In genomic region chr20:3044336-3044965, GRCh38 we compare ENCODE assay signal across 12 cellular contexts. TPM values are rescaled to one million over a fixed set of nuclear protein-coding genes. Genes with fewer than 3 reads are reported as not detected.
DNase-seq lines count a peak whose midpoint lies in the region; ATAC-seq and TF ChIP-seq lines count a peak whose summit lies in the region.
"Had no signal": no experiment of that assay in that cellular context is flagged by ENCODE, and none has a peak within 500 bp of the region (broad histone marks: within the 10 kb centered on the region; RNA-seq: fewer than 3 reads in every experiment).

No MANE protein-coding gene starts in this region.

- DNase-seq in activated CD4-positive, alpha-beta T cell treated with anti-CD3 and anti-CD28 coated beads, Interleukin-2, amount 10 ng/mL, durations not matched to agents 7 days and 5 days = no peak
- no peak for DNase-seq in activated CD4-positive, alpha-beta T cell treated with anti-CD3 and anti-CD28 coated beads, Interleukin-2, amount 50 U/mL, for 48 hours
- DNase-seq in psoas muscle (no peak), occipital lobe (lab: John Stamatoyannopoulos, UW) (no peak), caudate nucleus (lab: John Stamatoyannopoulos, UW) (no peak)
- DNase-seq in stimulated activated naive CD4-positive, alpha-beta T cell treated with Interleukin-2 at 50 U/mL for 16 hours (lab: John Stamatoyannopoulos, UW) = no peak
- DNase-seq: esophagus squamous epithelium, NCI-H1694 had no signal

- H3K4me3 Mint-ChIP-seq in activated CD4-positive, alpha-beta T cell treated with anti-CD3 and anti-CD28 coated beads, Interleukin-2, amount 10 ng/mL, durations not matched to agents 7 days and 5 days = peak overlapping the region; percentile 10
- H3K4me3 Mint-ChIP-seq in IgD-negative memory B cell = peak overlapping the region; percentile 60 to 97 (median 87)

- 91 to 94% (median 92%) methylated on average over 8 of the region's 8 CpGs for WGBS in psoas muscle, 3 donors

- no peaks in the 10 kb centered on the region for H3K9me3 Mint-ChIP-seq in activated CD4-positive, alpha-beta T cell treated with anti-CD3 and anti-CD28 coated beads, Interleukin-2, amount 10 ng/mL, durations not matched to agents 7 days and 5 days
- H3K9me3 Mint-ChIP-seq in IgD-negative memory B cell = no peaks in the 10 kb centered on the region

- H3K36me3 ChIP-seq in endocrine pancreas (ENCODE audit: control insufficient read depth, insufficient read depth, low read length) (no peaks in the 10 kb centered on the region), psoas muscle (ENCODE audit: insufficient read depth in 1 of 2, low read depth in 1 of 2) (peaks cover 5 to 35% of the 10 kb centered on the region in 2 donors)

- H3K4me1 ChIP-seq in endocrine pancreas (ENCODE audit: control insufficient read depth, insufficient read depth, low read length) = peaks cover 3% of the 10 kb centered on the region
- peaks cover 7% of the 10 kb centered on the region for H3K4me1 ChIP-seq in psoas muscle

- H3K9ac ChIP-seq in endocrine pancreas (ENCODE audit: control insufficient read depth, insufficient read depth, low read length) = peak overlapping the region; percentile 35

- no peak for ATAC-seq in psoas muscle

- TF ChIP-seq CTCF in psoas muscle (IDR thresholded peaks at IDR 0.05) = no peak

- intact Hi-C loops in psoas muscle (cut with DNase I) = loop anchor here in 1 of 2 donors (10.0 kb wide), 1 partner anchor 160 kb away; the partner anchor contains the start of genes DDRGK1 and ITPA

- peak overlapping the region; percentile 94 for H3K27ac ChIP-seq in psoas muscle
- no peak overlapping the region for H3K27ac ChIP-seq in caudate nucleus (ENCODE audit: low read depth, low read length)

- H3K27me3 Mint-ChIP-seq in activated CD4-positive, alpha-beta T cell treated with anti-CD3 and anti-CD28 coated beads, Interleukin-2, amount 10 ng/mL, durations not matched to agents 7 days and 5 days = no peaks in the 10 kb centered on the region
- no peaks in the 10 kb centered on the region for H3K27me3 Mint-ChIP-seq in IgD-negative memory B cell

- H3K4me1 Mint-ChIP-seq in activated CD4-positive, alpha-beta T cell treated with anti-CD3 and anti-CD28 coated beads, Interleukin-2, amount 10 ng/mL, durations not matched to agents 7 days and 5 days = peaks cover 46% of the 10 kb centered on the region
- peaks cover 9 to 13% (median 12%) of the 10 kb centered on the region in 3 donors for H3K4me1 Mint-ChIP-seq in IgD-negative memory B cell

- H3K9me3 ChIP-seq in endocrine pancreas (ENCODE audit: control insufficient read depth, low read length) (no peaks in the 10 kb centered on the region), psoas muscle (no peaks in the 10 kb centered on the region)
- H3K9me3 ChIP-seq: esophagus squamous epithelium had no signal

- no peak overlapping the region for H3K27ac Mint-ChIP-seq in activated CD4-positive, alpha-beta T cell treated with anti-CD3 and anti-CD28 coated beads, Interleukin-2, amount 10 ng/mL, durations not matched to agents 7 days and 5 days
- peak overlapping the region; percentile 39 to 94 (median 79) for H3K27ac Mint-ChIP-seq in IgD-negative memory B cell

- H3K27me3 ChIP-seq in endocrine pancreas (ENCODE audit: control insufficient read depth, insufficient read depth, low read length) = no peaks in the 10 kb centered on the region
- no peaks in the 10 kb centered on the region for H3K27me3 ChIP-seq in psoas muscle (ENCODE audit: insufficient read depth in 3 of 3, low read length in 2 of 3)
- H3K27me3 ChIP-seq: esophagus squamous epithelium had no signal

- CTCF ChIA-PET in activated CD4-positive, alpha-beta T cell treated with anti-CD3 and anti-CD28 coated beads, Interleukin-2, amount 10 ng/mL, durations not matched to agents 7 days and 5 days (lab: Charles Lee) = no interaction called here

- H3K36me3 Mint-ChIP-seq in activated CD4-positive, alpha-beta T cell treated with anti-CD3 and anti-CD28 coated beads, Interleukin-2, amount 10 ng/mL, durations not matched to agents 7 days and 5 days (ENCODE audit: low read depth) = peaks cover 28% of the 10 kb centered on the region
- H3K36me3 Mint-ChIP-seq in IgD-negative memory B cell = no peaks in the 10 kb centered on the region

- POLR2A ChIA-PET in activated CD4-positive, alpha-beta T cell treated with anti-CD3 and anti-CD28 coated beads, Interleukin-2, amount 10 ng/mL, durations not matched to agents 7 days and 5 days (lab: Charles Lee) = no interaction called here

- H3K4me3 ChIP-seq in endocrine pancreas (ENCODE audit: control insufficient read depth, insufficient read depth, low read length) (no peak overlapping the region), psoas muscle (no peak overlapping the region)

RNA-seq across cellular contexts. Expression of gene GNRH2, which starts 1.0 kb away (rescaled TPM):
- 1 to 10 TPM; 1.2 to 2.0 TPM for total RNA-seq in activated CD4-positive, alpha-beta T cell treated with anti-CD3 and anti-CD28 coated beads, Interleukin-2, amount 10 ng/mL, durations not matched to agents 7 days and 5 days
- not detected for polyA plus RNA-seq in IgD-negative memory B cell
- not detected for total RNA-seq in psoas muscle
- polyA plus RNA-seq in psoas muscle = under 1 TPM in 1 of 3 donors, not detected in 2; 0.39 TPM
- not detected for total RNA-seq in occipital lobe
- total RNA-seq: esophagus squamous epithelium, HT-29 had no signal

RNA-seq across cellular contexts. Expression of gene MRPS26, which starts 1.4 kb away (rescaled TPM):
- total RNA-seq in activated CD4-positive, alpha-beta T cell treated with anti-CD3 and anti-CD28 coated beads, Interleukin-2, amount 10 ng/mL, durations not matched to agents 7 days and 5 days = 10 to 100 TPM; 30.6 to 37.2 TPM
- polyA plus RNA-seq in IgD-negative memory B cell (84.4 TPM), psoas muscle (100 to 1,000 TPM in 1 of 3 donors, 10 to 100 TPM in 2; 51.6 to 150 (median 68.7) TPM)
- total RNA-seq in psoas muscle (10 to 100 TPM; 42.8 to 49.0 (median 44.7) TPM), occipital lobe (36.0 TPM)

RNA-seq across cellular contexts. Expression of gene OXT, which starts 27.0 kb away (rescaled TPM):
- not detected for total RNA-seq in activated CD4-positive, alpha-beta T cell treated with anti-CD3 and anti-CD28 coated beads, Interleukin-2, amount 10 ng/mL, durations not matched to agents 7 days and 5 days
- 0.59 TPM for polyA plus RNA-seq in IgD-negative memory B cell
- total RNA-seq in psoas muscle = not detected
- under 1 TPM; 0.12 to 0.73 (median 0.17) TPM for polyA plus RNA-seq in psoas muscle
- not detected for total RNA-seq in occipital lobe
- total RNA-seq: esophagus squamous epithelium, HT-29 had no signal

RNA-seq across cellular contexts. Expression of gene AVP, which starts 40.1 kb away (rescaled TPM):
- not detected for total RNA-seq in activated CD4-positive, alpha-beta T cell treated with anti-CD3 and anti-CD28 coated beads, Interleukin-2, amount 10 ng/mL, durations not matched to agents 7 days and 5 days
- not detected for polyA plus RNA-seq in IgD-negative memory B cell
- not detected for total RNA-seq in psoas muscle
- not detected for polyA plus RNA-seq in psoas muscle
- not detected for total RNA-seq in occipital lobe
- total RNA-seq: esophagus squamous epithelium; HT-29; T-helper 1 cell treated with Interleukin-12 subunit alpha and Interleukin-12 subunit beta and Interleukin-4 antibody, amounts not matched to agents 30 ng/mL and 1 ng/mL, for 36 hours had no signal
